27 cellular contexts compared by ENCODE assay signal in genomic region chr7:138502023-138502767, GRCh38.
"Had no signal": no experiment of that assay in that cellular context is flagged by ENCODE, and none has a peak within 500 bp of the region (broad histone marks: within the 10 kb centered on the region; RNA-seq: fewer than 3 reads in every experiment).

No MANE protein-coding gene starts in this region.

- H3K4me3 Mint-ChIP-seq: activated CD8-positive, alpha-beta T cell treated with anti-CD3 and anti-CD28 coated beads, Interleukin-2, amount 10 ng/mL, durations not matched to agents 7 days and 5 days; activated T-helper 17 cell treated with anti-CD3 and anti-CD28 coated beads, Interleukin-2, amount 50 U/mL, for 72 hours; memory B cell; stimulated activated effector memory CD8-positive, alpha-beta T cell treated with anti-CD3 and anti-CD28 coated beads, Interleukin-12 subunit alpha, Interleukin-12 subunit beta, amount 100 ng/mL, for 72 hours; stimulated activated naive CD8-positive, alpha-beta T cell treated with anti-CD3 and anti-CD28 coated beads, Interleukin-15, amount 100 ng/mL, for 72 hours; T-cell; T-helper 2 cell treated with Interferon-gamma antibody and Interleukin-4, amounts not matched to agents 5 μg/mL and 100 μg/mL, for 36 hours had no signal

- H3K9me3 Mint-ChIP-seq: activated T-helper 17 cell treated with anti-CD3 and anti-CD28 coated beads, Interleukin-2, amount 50 U/mL, for 72 hours; memory B cell; stimulated activated effector memory CD8-positive, alpha-beta T cell treated with anti-CD3 and anti-CD28 coated beads, Interleukin-12 subunit alpha, Interleukin-12 subunit beta, amount 100 ng/mL, for 72 hours had no signal

- H3K4me1 ChIP-seq: ascending aorta, tibial artery, uterus had no signal

- DNase-seq: activated CD4-positive, alpha-beta T cell treated with anti-CD3 and anti-CD28 coated beads for 1 hour; activated CD4-positive, alpha-beta T cell treated with anti-CD3 and anti-CD28 coated beads, Interleukin-2, amount 50 U/mL, for 1 hour; activated CD8-positive, alpha-beta T cell treated with anti-CD3 and anti-CD28 coated beads, Interleukin-2, amount 10 ng/mL, durations not matched to agents 7 days and 5 days; brain microvascular endothelial cell; central memory CD4-positive, alpha-beta T cell; effector memory CD4-positive, alpha-beta T cell; gastrocnemius medialis; heart right ventricle; islet precursor cell; left cardiac atrium; mucosa of descending colon; stimulated activated CD4-positive, alpha-beta T cell treated with anti-CD3 and anti-CD28 coated beads, Interleukin-2, amount 100 ng/mL, for 24 hours; stimulated activated naive CD8-positive, alpha-beta T cell treated with anti-CD3 and anti-CD28 coated beads, Interleukin-15, amount 100 ng/mL, for 72 hours; T-cell; tibial artery; uterus; WERI-Rb-1 had no signal

- H3K27ac ChIP-seq: ascending aorta, brain microvascular endothelial cell, gastrocnemius medialis, heart right ventricle, tibial artery, uterus, WERI-Rb-1 had no signal

- H3K27me3 ChIP-seq: ascending aorta, brain microvascular endothelial cell, gastrocnemius medialis, heart right ventricle, tibial artery, uterus had no signal

- H3K27ac Mint-ChIP-seq: activated CD8-positive, alpha-beta T cell treated with anti-CD3 and anti-CD28 coated beads, Interleukin-2, amount 10 ng/mL, durations not matched to agents 7 days and 5 days; activated naive CD4-positive, alpha-beta T cell treated with anti-CD3 and anti-CD28 coated beads, Interleukin-2, amount 50 U/mL, for 72 hours; activated T-helper 17 cell treated with anti-CD3 and anti-CD28 coated beads, Interleukin-2, amount 50 U/mL, for 72 hours; memory B cell; stimulated activated effector memory CD8-positive, alpha-beta T cell treated with anti-CD3 and anti-CD28 coated beads, Interleukin-12 subunit alpha, Interleukin-12 subunit beta, amount 100 ng/mL, for 72 hours; T-cell; T-helper 2 cell treated with Interferon-gamma antibody and Interleukin-4, amounts not matched to agents 5 μg/mL and 100 μg/mL, for 36 hours had no signal

- FAIRE-seq: colon, endothelial cell of umbilical vein, TTC549 had no signal

- H3K9me3 ChIP-seq: ascending aorta, gastrocnemius medialis, tibial artery, uterus had no signal

- ATAC-seq: activated CD8-positive, alpha-beta T cell treated with anti-CD3 and anti-CD28 coated beads, Interleukin-2, amount 10 ng/mL, durations not matched to agents 7 days and 5 days; activated naive CD4-positive, alpha-beta T cell treated with anti-CD3 and anti-CD28 coated beads, Interleukin-2, amount 50 U/mL, for 72 hours; activated T-helper 17 cell treated with anti-CD3 and anti-CD28 coated beads, Interleukin-2, amount 50 U/mL, for 72 hours; esophagus mucosa; gastrocnemius medialis; heart right ventricle; left cardiac atrium; mucosa of descending colon; stimulated activated effector memory CD8-positive, alpha-beta T cell treated with anti-CD3 and anti-CD28 coated beads, Interleukin-12 subunit alpha, Interleukin-12 subunit beta, amount 100 ng/mL, for 72 hours; stimulated activated naive CD8-positive, alpha-beta T cell treated with anti-CD3 and anti-CD28 coated beads, Interleukin-15, amount 100 ng/mL, for 72 hours; T-cell had no signal

- H3K4me3 ChIP-seq: ascending aorta, gastrocnemius medialis, heart right ventricle, mucosa of descending colon, tibial artery, uterus had no signal

- H3K36me3 ChIP-seq: brain microvascular endothelial cell, gastrocnemius medialis, uterus had no signal

- H3K27me3 Mint-ChIP-seq: activated T-helper 17 cell treated with anti-CD3 and anti-CD28 coated beads, Interleukin-2, amount 50 U/mL, for 72 hours; memory B cell; stimulated activated naive CD8-positive, alpha-beta T cell treated with anti-CD3 and anti-CD28 coated beads, Interleukin-15, amount 100 ng/mL, for 72 hours; T-cell had no signal
